9 cellular contexts compared by ENCODE assay signal in genomic region chr7:16754869-16755317, GRCh38. TPM values are rescaled to one million over a fixed set of nuclear protein-coding genes. Genes with fewer than 3 reads are reported as not detected.
DNase-seq lines count a peak whose midpoint lies in the region; ATAC-seq, FAIRE-seq and TF ChIP-seq lines count a peak whose summit lies in the region.
"Had no signal": no experiment of that assay in that cellular context is flagged by ENCODE, and none has a peak within 500 bp of the region (broad histone marks: within the 10 kb centered on the region; RNA-seq: fewer than 3 reads in every experiment).

No MANE protein-coding gene starts in this region.

- no peaks in the 10 kb centered on the region; a peak in 3 of 7 replicates for H3K27me3 ChIP-seq in H1 (replicated peaks in 1 of 4; ENCODE audit: control insufficient read depth in 3 of 4, extremely low read depth in 1 of 4, insufficient read depth in 3 of 4, low read length in 3 of 4)

- FAIRE-seq in H1 (lab: Jason Lieb, UNC), result no peak
- FAIRE-seq: TTC549 had no signal

- TF ChIP-seq EP300 in H1 (IDR thresholded peaks at IDR 0.05; ENCODE audit: borderline replicate concordance in 1 of 2, low read depth in 2 of 2, low read length in 2 of 2), result no peak

- peaks cover 0 to 20% of the 10 kb centered on the region in 2 experiments; a peak in 2 of 4 replicates for H3K79me2 ChIP-seq in H1 (ENCODE audit: control insufficient read depth in 1 of 2, insufficient read depth in 2 of 2, low read length in 2 of 2)

- H4K91ac ChIP-seq in H1 (replicated peaks; ENCODE audit: insufficient read length, low read length), result no peak overlapping the region

- DNase-seq in G401 (ENCODE audit: low spot score) (peak; percentile 68), NCI-H82 treated with DMSO at 0.1 percent for 48 hours (lab: John Stamatoyannopoulos, UW; ENCODE audit: unreplicated experiment) (peak; percentile 20), H1 (ENCODE audit: low read depth in 1 of 2, low spot score in 2 of 2) (no peak), osteocyte (ENCODE audit: extremely low spot score, unreplicated experiment) (no peak), NCI-H774 (lab: John Stamatoyannopoulos, UW) (no peak), GM20000 (ENCODE audit: low spot score) (no peak)
- DNase-seq in stimulated activated CD4-positive, alpha-beta T cell treated with anti-CD3 and anti-CD28 coated beads, Interleukin-2, amount 100 ng/mL, for 24 hours, result no peak

- H3K79me1 ChIP-seq in H1 (ENCODE audit: low read depth, low read length), result no peaks in the 10 kb centered on the region

- H3K4me1 Mint-ChIP-seq in osteocyte (ENCODE audit: unreplicated experiment), result peaks cover 8% of the 10 kb centered on the region

- H3K27ac Mint-ChIP-seq in osteocyte (ENCODE audit: unreplicated experiment), result no peak overlapping the region

- H2BK20ac ChIP-seq in H1 (ENCODE audit: low read length), result no peak overlapping the region

- TF ChIP-seq POLR2A in H1 (IDR thresholded peaks at IDR 0.05; ENCODE audit: control extremely low read depth in 1 of 2, low read depth in 2 of 2, low read length in 2 of 2), result no peak

- H3K36me3 ChIP-seq in H1 (ENCODE audit: control insufficient read depth in 2 of 4, insufficient read depth in 4 of 4, low read length in 3 of 4), result no peaks in the 10 kb centered on the region

- no peak overlapping the region for H3K9ac ChIP-seq in H1 (replicated peaks in 1 of 4; ENCODE audit: extremely low read depth in 1 of 4, low read depth in 3 of 4, low read length in 3 of 4)

- TF ChIP-seq CTCF in H1 (IDR thresholded peaks at IDR 0.05; ENCODE audit: control extremely low read depth in 1 of 3, insufficient read depth in 1 of 3, low read depth in 1 of 3, low read length in 3 of 3) (no peak), osteocyte (IDR thresholded peaks at IDR 0.05) (no peak), GM20000 (IDR thresholded peaks at IDR 0.05; ENCODE audit: extremely low read depth, missing control alignments) (no peak)

- H3K23me2 ChIP-seq in H1 (ENCODE audit: low read depth, low read length), result peaks cover 4% of the 10 kb centered on the region; the same call in 1 of the 2 replicates

- WGBS in H1 (ENCODE audit: extremely low coverage in 1 of 2, insufficient coverage in 1 of 2, insufficient read length in 1 of 2, insufficient replicate concordance in 2 of 2, low coverage in 1 of 2, low lambda C conversion rate in 2 of 2, missing lambda C conversion rate in 1 of 2), 2 experiments, result 57% methylated on average over 5 of the region's 5 CpGs; no CpG with 5 or more reads in 1 of the 2 experiments

- peaks cover 2 to 9% (median 7%) of the 10 kb centered on the region in 4 experiments; a peak in 5 of 7 replicates for H3K4me1 ChIP-seq in H1 (replicated peaks in 1 of 4; ENCODE audit: control insufficient read depth in 3 of 4, insufficient read depth in 4 of 4, low read length in 3 of 4)

- no peak overlapping the region for H3K4ac ChIP-seq in H1 (replicated peaks; ENCODE audit: insufficient read length, low read depth, low read length)

- no peak overlapping the region for H4K8ac ChIP-seq in H1 (ENCODE audit: extremely low read depth, insufficient read depth, low read length)

- H3K56ac ChIP-seq in H1 (replicated peaks; ENCODE audit: insufficient read length, low read depth, low read length), result no peak overlapping the region

- no peak overlapping the region for H2AK5ac ChIP-seq in H1 (ENCODE audit: low read depth, low read length)

- H2BK15ac ChIP-seq in H1 (ENCODE audit: low read length), result no peak overlapping the region

- peak overlapping the region; percentile 63 to 96 (median 83); a peak in 7 of 8 replicates for H3K4me3 ChIP-seq in H1 (ENCODE audit: extremely low read depth in 1 of 4, insufficient read depth in 2 of 4, low read depth in 3 of 4, low read length in 4 of 4)

- H3K27ac ChIP-seq in H1 (ENCODE audit: low read depth, low read length), result no peak overlapping the region

- H2BK120ac ChIP-seq in H1 (replicated peaks; ENCODE audit: low read depth, low read length), result no peak overlapping the region

- no peak overlapping the region for H2BK12ac ChIP-seq in H1 (ENCODE audit: low read depth, low read length)

- no peaks in the 10 kb centered on the region for H4K20me1 ChIP-seq in H1 (replicated peaks in 1 of 2; ENCODE audit: control insufficient read depth in 1 of 2, insufficient read depth in 2 of 2, low read length in 2 of 2)

- in situ Hi-C loops in G401 (cut with HindIII; ENCODE audit: low sequenced_read_pairs), result no loop called here

- peak overlapping the region; percentile 90 to 97 for H3K4me2 ChIP-seq in H1 (ENCODE audit: insufficient read depth in 1 of 2, low read depth in 2 of 2, low read length in 2 of 2)

- no peak overlapping the region for H2AFZ ChIP-seq in H1 (ENCODE audit: low read length)

- H3K9me3 ChIP-seq in H1 (ENCODE audit: insufficient read depth in 2 of 2, low read depth in 1 of 2, low read length in 1 of 2), result no peaks in the 10 kb centered on the region

- no peaks in the 10 kb centered on the region for H3K36me3 Mint-ChIP-seq in osteocyte (ENCODE audit: unreplicated experiment)

- H3K18ac ChIP-seq in H1 (ENCODE audit: extremely low read depth, low read length), result no peak overlapping the region

- H4K5ac ChIP-seq in H1 (ENCODE audit: insufficient read length, low read depth, low read length), result no peak overlapping the region

- H2BK5ac ChIP-seq in H1 (ENCODE audit: low read depth, low read length), result no peak overlapping the region

- no peak overlapping the region for H3K23ac ChIP-seq in H1 (ENCODE audit: insufficient read length)

- H3K4me3 Mint-ChIP-seq in osteocyte (ENCODE audit: unreplicated experiment), result peak overlapping the region; percentile 76

- TF ChIP-seq RAD21 in H1 (IDR thresholded peaks at IDR 0.05 in 1 of 2, conservative IDR thresholded peaks at IDR 0.05 in 1 of 2; ENCODE audit: low read depth in 2 of 2, low read length in 2 of 2), result no peak

- CTCF ChIA-PET in H1 (lab: Charles Lee; ENCODE audit: partially characterized antibody), result interaction anchor here (1.0 to 1.1 kb wide), 2 partner anchors 46 to 325 kb away, joined by 3 read pairs; no protein-coding TSS in a partner anchor

- H3K9me3 Mint-ChIP-seq in osteocyte (ENCODE audit: unreplicated experiment), result no peaks in the 10 kb centered on the region

- peaks cover 3% of the 10 kb centered on the region for H3K27me3 Mint-ChIP-seq in osteocyte (ENCODE audit: unreplicated experiment)

- POLR2A ChIA-PET in H1 (lab: Charles Lee; ENCODE audit: partially characterized antibody), result interaction anchor here (0.6 to 1.4 kb wide), 2 partner anchors 11 to 1069 kb away, joined by 3 to 4 read pairs; no protein-coding TSS in a partner anchor

- no peak overlapping the region for H3K14ac ChIP-seq in H1 (ENCODE audit: insufficient read length)

- no peak for ATAC-seq in HG03439 (IDR thresholded peaks at IDR 0.05; ENCODE audit: unreplicated experiment)

TF ChIP-seq in H1, 55 proteins besides CTCF, POLR2A, EP300 and RAD21:
- TF ChIP-seq CBX8 (IDR thresholded peaks at IDR 0.05; ENCODE audit: borderline replicate concordance, low read depth, low read length) (no peak), SIX5 (IDR thresholded peaks at IDR 0.05; ENCODE audit: low read depth, low read length) (no peak)

RNA-seq across cellular contexts. Expression of gene TSPAN13, which starts 1.3 kb away (rescaled TPM):
- not detected in 2 replicates for total RNA-seq in G401 (2014; rRNA removed; shearing (Covaris generic))
- total RNA-seq in H1 (2021; fragmentation: NEBNext Ultra II Directional; extraction: Animal tissue kit (Norgen Biotek cat#: 25700)), result 28.1 and 29.9 TPM in 2 replicates
- polyA plus RNA-seq in H1 (2011; rRNA removed), result 11.2 and 15.3 TPM in 2 replicates
- 22.4 TPM for polyA plus RNA-seq in H1 (2011; cell fraction: cytosol; rRNA removed)
- 4.9 TPM for polyA plus RNA-seq in H1 (2011; cell fraction: nucleus; rRNA removed)
- polyA plus RNA-seq in H1 (2012, experiment 1 of 2), result 12.4 to 30.5 TPM (median 17.0 TPM) in 4 replicates
- polyA plus RNA-seq in H1 (2012, experiment 2 of 2), result 9.7 TPM
- polyA plus RNA-seq in H1 (2013, experiment 1 of 2), result 29.2 TPM
- 34.7 TPM for polyA plus RNA-seq in H1 (2013, experiment 2 of 2)
- polyA minus RNA-seq in H1 (2011; rRNA and poly(A)+ RNA removed), result 7.5 and 8.8 TPM in 2 replicates
- 9.2 TPM for polyA minus RNA-seq in H1 (2011; cell fraction: cytosol; rRNA and poly(A)+ RNA removed)
- 4.7 TPM for polyA minus RNA-seq in H1 (2011; cell fraction: nucleus; rRNA and poly(A)+ RNA removed)
- total RNA-seq in osteocyte, result 4.9 and 5.5 TPM in 2 replicates

RNA-seq across cellular contexts. Expression of gene AGR2, which starts 49.9 kb away (rescaled TPM):
- total RNA-seq in G401 (2014; rRNA removed; shearing (Covaris generic)), result not detected in 2 replicates
- not detected in 2 replicates for total RNA-seq in H1 (2021; fragmentation: NEBNext Ultra II Directional; extraction: Animal tissue kit (Norgen Biotek cat#: 25700))
- polyA plus RNA-seq in H1 (2011; rRNA removed), result not detected in 2 replicates
- not detected for polyA plus RNA-seq in H1 (2011; cell fraction: cytosol; rRNA removed)
- polyA plus RNA-seq in H1 (2011; cell fraction: nucleus; rRNA removed), result not detected
- not detected in 4 replicates for polyA plus RNA-seq in H1 (2012, experiment 1 of 2)
- not detected for polyA plus RNA-seq in H1 (2012, experiment 2 of 2)
- not detected for polyA plus RNA-seq in H1 (2013, experiment 1 of 2)
- polyA plus RNA-seq in H1 (2013, experiment 2 of 2), result not detected
- not detected in 2 replicates for polyA minus RNA-seq in H1 (2011; rRNA and poly(A)+ RNA removed)
- not detected for polyA minus RNA-seq in H1 (2011; cell fraction: cytosol; rRNA and poly(A)+ RNA removed)
- not detected for polyA minus RNA-seq in H1 (2011; cell fraction: nucleus; rRNA and poly(A)+ RNA removed)
- not detected in 2 replicates for total RNA-seq in osteocyte

Comparison
In these comparisons a context has a peak if more than half of its experiments do, and no peak if none do; other contexts are left out.
1. DNase-seq: peak in G401 (single experiment) and NCI-H82 treated with DMSO at 0.1 percent for 48 hours (single experiment); none in H1 (0 of 2), osteocyte (single experiment), NCI-H774 (single experiment), GM20000 (single experiment) and stimulated activated CD4-positive, alpha-beta T cell treated with anti-CD3 and anti-CD28 coated beads, Interleukin-2, amount 100 ng/mL, for 24 hours (0 of 2).